25 cellular contexts compared by ENCODE assay signal in the genomic region with DNA sequence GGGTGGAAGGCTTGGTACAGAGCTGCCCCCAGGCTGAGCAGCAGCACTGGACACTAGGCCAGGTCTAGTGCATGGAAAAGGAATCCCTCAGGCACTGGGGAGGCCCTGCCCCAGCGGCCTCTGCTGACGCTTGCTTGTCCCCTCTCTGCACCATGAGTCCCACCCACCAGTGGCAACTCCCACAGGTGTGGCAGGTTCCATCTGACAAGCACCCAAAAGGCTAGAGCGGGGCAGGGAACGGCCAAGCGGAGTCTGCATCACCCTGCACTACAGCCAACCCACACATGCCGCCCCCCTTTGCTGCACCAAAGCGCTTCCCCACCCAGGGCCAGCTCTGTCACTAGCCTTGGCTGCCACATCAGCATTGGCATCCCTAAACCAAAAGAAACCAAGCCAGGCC.
"Had no signal": no experiment of that assay in that cellular context is flagged by ENCODE, and none has a peak within 500 bp of the region (broad histone marks: within the 10 kb centered on the region; RNA-seq: fewer than 3 reads in every experiment).

No MANE protein-coding gene starts in this region.

- H3K27ac Mint-ChIP-seq: activated B cell treated with CpG ODN at 0.5 μM for 24 hours; activated CD4-positive, alpha-beta T cell treated with anti-CD3 and anti-CD28 coated beads, Interleukin-2, amount 10 ng/mL, durations not matched to agents 24 days and 14 days; activated CD8-positive, alpha-beta memory T cell treated with anti-CD3 and anti-CD28 coated beads, Interleukin-2, amount 10 ng/mL, durations not matched to agents 7 days and 5 days; activated naive CD4-positive, alpha-beta T cell treated with anti-CD3 and anti-CD28 coated beads, Interleukin-2, amount 10 ng/mL, durations not matched to agents 7 days and 5 days; activated naive CD8-positive, alpha-beta T cell treated with anti-CD3 and anti-CD28 coated beads for 36 hours; activated T-helper 17 cell treated with anti-CD3 and anti-CD28 coated beads, Interleukin-2, amount 50 U/mL, for 72 hours; T-helper 1 cell treated with Interleukin-12 subunit alpha and Interleukin-12 subunit beta and Interleukin-4 antibody, amounts not matched to agents 30 μg/mL and 1 μg/mL, for 36 hours had no signal

- H3K27me3 Mint-ChIP-seq: activated B cell treated with CpG ODN at 0.5 μM for 24 hours; activated CD4-positive, alpha-beta T cell treated with anti-CD3 and anti-CD28 coated beads, Interleukin-2, amount 10 ng/mL, durations not matched to agents 24 days and 14 days; activated CD8-positive, alpha-beta memory T cell treated with anti-CD3 and anti-CD28 coated beads, Interleukin-2, amount 10 ng/mL, durations not matched to agents 7 days and 5 days; activated naive CD4-positive, alpha-beta T cell treated with anti-CD3 and anti-CD28 coated beads, Interleukin-2, amount 10 ng/mL, durations not matched to agents 7 days and 5 days; activated naive CD8-positive, alpha-beta T cell treated with anti-CD3 and anti-CD28 coated beads for 36 hours; activated T-helper 17 cell treated with anti-CD3 and anti-CD28 coated beads, Interleukin-2, amount 50 U/mL, for 72 hours had no signal

- H3K27me3 ChIP-seq: breast epithelium, Peyer's patch had no signal

- DNase-seq: activated B cell treated with CpG ODN at 0.5 μM for 24 hours; activated CD4-positive, alpha-beta T cell treated with anti-CD3 and anti-CD28 coated beads for 1 hour; activated CD4-positive, alpha-beta T cell treated with anti-CD3 and anti-CD28 coated beads, Interleukin-2, amount 10 ng/mL, durations not matched to agents 24 days and 14 days; activated CD4-positive, alpha-beta T cell treated with anti-CD3 and anti-CD28 coated beads, Interleukin-2, amount 50 U/mL, for 48 hours; activated CD8-positive, alpha-beta memory T cell treated with anti-CD3 and anti-CD28 coated beads, Interleukin-2, amount 10 ng/mL, durations not matched to agents 7 days and 5 days; activated gamma-delta T cell; activated naive CD4-positive, alpha-beta T cell treated with anti-CD3 and anti-CD28 coated beads, Interleukin-2, amount 10 ng/mL, durations not matched to agents 7 days and 5 days; activated naive CD8-positive, alpha-beta T cell treated with anti-CD3 and anti-CD28 coated beads for 36 hours; activated T-cell treated with anti-CD3 and anti-CD28 coated beads, Interleukin-2, amount 50 U/mL, for 4 hours; caudate nucleus; NCI-H1092; NCI-H1417; NCI-H2029; NCI-H2107; NCI-H2171 treated with DMSO at 0.1 percent for 48 hours; NCI-H345; NCI-H510A; NCI-H526 treated with DMSO at 0.1 percent for 48 hours; Peyer's patch; SHP77 treated with DMSO at 0.1 percent for 48 hours; T-helper 9 cell had no signal

- H3K4me1 ChIP-seq: breast epithelium had no signal

- H3K9ac ChIP-seq: KMS-11 had no signal

- H3K27ac ChIP-seq: breast epithelium, KMS-11, Peyer's patch had no signal

- H3K4me1 Mint-ChIP-seq: activated CD4-positive, alpha-beta T cell treated with anti-CD3 and anti-CD28 coated beads, Interleukin-2, amount 10 ng/mL, durations not matched to agents 24 days and 14 days; activated CD8-positive, alpha-beta memory T cell treated with anti-CD3 and anti-CD28 coated beads, Interleukin-2, amount 10 ng/mL, durations not matched to agents 7 days and 5 days; activated naive CD4-positive, alpha-beta T cell treated with anti-CD3 and anti-CD28 coated beads, Interleukin-2, amount 10 ng/mL, durations not matched to agents 7 days and 5 days; activated naive CD8-positive, alpha-beta T cell treated with anti-CD3 and anti-CD28 coated beads for 36 hours had no signal

- ATAC-seq: activated CD8-positive, alpha-beta memory T cell treated with anti-CD3 and anti-CD28 coated beads, Interleukin-2, amount 10 ng/mL, durations not matched to agents 7 days and 5 days; activated T-cell treated with anti-CD3 and anti-CD28 coated beads, Interleukin-2, amount 50 U/mL, for 4 hours; activated T-helper 17 cell treated with anti-CD3 and anti-CD28 coated beads, Interleukin-2, amount 50 U/mL, for 72 hours had no signal

- H3K4me3 Mint-ChIP-seq: activated B cell treated with CpG ODN at 0.5 μM for 24 hours; activated CD4-positive, alpha-beta T cell treated with anti-CD3 and anti-CD28 coated beads, Interleukin-2, amount 10 ng/mL, durations not matched to agents 24 days and 14 days; activated CD8-positive, alpha-beta memory T cell treated with anti-CD3 and anti-CD28 coated beads, Interleukin-2, amount 10 ng/mL, durations not matched to agents 7 days and 5 days; activated naive CD4-positive, alpha-beta T cell treated with anti-CD3 and anti-CD28 coated beads, Interleukin-2, amount 10 ng/mL, durations not matched to agents 7 days and 5 days; activated naive CD8-positive, alpha-beta T cell treated with anti-CD3 and anti-CD28 coated beads for 36 hours; activated T-cell treated with anti-CD3 and anti-CD28 coated beads, Interleukin-2, amount 50 U/mL, for 4 hours; activated T-helper 17 cell treated with anti-CD3 and anti-CD28 coated beads, Interleukin-2, amount 50 U/mL, for 72 hours; T-helper 1 cell treated with Interleukin-12 subunit alpha and Interleukin-12 subunit beta and Interleukin-4 antibody, amounts not matched to agents 30 μg/mL and 1 μg/mL, for 36 hours had no signal

- H3K36me3 Mint-ChIP-seq: activated CD8-positive, alpha-beta memory T cell treated with anti-CD3 and anti-CD28 coated beads, Interleukin-2, amount 10 ng/mL, durations not matched to agents 7 days and 5 days; activated naive CD4-positive, alpha-beta T cell treated with anti-CD3 and anti-CD28 coated beads, Interleukin-2, amount 10 ng/mL, durations not matched to agents 7 days and 5 days; activated naive CD8-positive, alpha-beta T cell treated with anti-CD3 and anti-CD28 coated beads for 36 hours had no signal

- H3K4me2 ChIP-seq: KMS-11 had no signal

- H3K36me3 ChIP-seq: breast epithelium, Peyer's patch had no signal

- H3K4me3 ChIP-seq: breast epithelium, Peyer's patch had no signal

- H3K9me3 Mint-ChIP-seq: activated B cell treated with CpG ODN at 0.5 μM for 24 hours; activated CD4-positive, alpha-beta T cell treated with anti-CD3 and anti-CD28 coated beads, Interleukin-2, amount 10 ng/mL, durations not matched to agents 24 days and 14 days; activated naive CD4-positive, alpha-beta T cell treated with anti-CD3 and anti-CD28 coated beads, Interleukin-2, amount 10 ng/mL, durations not matched to agents 7 days and 5 days; activated naive CD8-positive, alpha-beta T cell treated with anti-CD3 and anti-CD28 coated beads for 36 hours; activated T-cell treated with anti-CD3 and anti-CD28 coated beads, Interleukin-2, amount 50 U/mL, for 4 hours; activated T-helper 17 cell treated with anti-CD3 and anti-CD28 coated beads, Interleukin-2, amount 50 U/mL, for 72 hours; T-helper 1 cell treated with Interleukin-12 subunit alpha and Interleukin-12 subunit beta and Interleukin-4 antibody, amounts not matched to agents 30 μg/mL and 1 μg/mL, for 36 hours had no signal

- H3K9me3 ChIP-seq: breast epithelium, Peyer's patch had no signal
